1 cellular context compared by ENCODE assay signal in the genomic region with DNA sequence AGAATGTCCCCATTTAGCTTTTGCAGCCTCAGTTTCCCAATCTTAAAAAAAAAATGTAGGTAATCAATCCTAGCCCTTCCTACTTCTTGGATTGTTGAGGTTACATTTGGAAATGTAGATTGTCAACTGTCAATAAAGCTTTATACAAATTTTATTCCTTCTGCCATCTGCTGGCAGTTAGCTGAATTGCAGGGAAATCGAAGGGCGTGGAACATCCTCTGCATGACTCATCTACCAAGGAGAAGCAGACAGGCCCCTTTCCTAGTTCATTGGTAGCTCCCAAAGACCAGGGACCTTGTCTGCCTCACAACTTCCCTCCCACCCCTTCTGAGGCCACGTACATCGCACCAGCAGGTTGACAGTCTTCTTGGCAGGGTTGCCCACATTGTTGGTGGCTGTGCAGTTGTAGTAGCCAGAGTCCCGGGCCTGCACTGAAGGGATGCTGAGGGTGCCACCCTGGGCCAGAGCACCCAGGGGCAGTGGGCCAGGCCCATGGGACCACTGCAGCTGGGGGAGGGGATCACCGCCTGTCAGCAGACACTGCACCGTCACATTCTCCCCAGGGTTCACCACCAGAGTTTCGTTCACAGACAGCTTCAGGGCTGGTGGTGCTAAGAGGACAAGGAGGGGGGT.
TF ChIP-seq lines count a peak whose summit lies in the region.

No MANE protein-coding gene starts in this region.

TF ChIP-seq in K562, 482 proteins besides CTCF, POLR2A, EP300 and RAD21 (continues in another document):
- TF ChIP-seq KLF16 (IDR thresholded peaks at IDR 0.05) = no peak
- TF ChIP-seq RBM14 (IDR thresholded peaks at IDR 0.05; ENCODE audit: borderline replicate concordance, insufficient read depth, low read depth, low read length) = no peak
- TF ChIP-seq ZZZ3 (IDR thresholded peaks at IDR 0.05) = no peak
- no peak for TF ChIP-seq DDX20 (tag; IDR thresholded peaks at IDR 0.05; ENCODE audit: low read depth)
- no peak for TF ChIP-seq ARID1B (IDR thresholded peaks at IDR 0.05)
- TF ChIP-seq MYNN (IDR thresholded peaks at IDR 0.05) = no peak
- TF ChIP-seq MYNN (CRISPR knock-in tag; IDR thresholded peaks at IDR 0.05) = no peak
- TF ChIP-seq ETS1 (conservative IDR thresholded peaks at IDR 0.05; ENCODE audit: control insufficient read depth, low read depth, low read length) = no peak
- TF ChIP-seq ARNT (IDR thresholded peaks at IDR 0.05) = no peak
- no peak for TF ChIP-seq CAMTA2 (CRISPR knock-in tag; conservative IDR thresholded peaks at IDR 0.05)
- peak; percentile 42 for TF ChIP-seq ZNF280A (IDR thresholded peaks at IDR 0.05; ENCODE audit: low read depth, partially characterized antibody)
- no peak for TF ChIP-seq PTRF (tag; IDR thresholded peaks at IDR 0.05)
- no peak for TF ChIP-seq GMEB1 (CRISPR knock-in tag; IDR thresholded peaks at IDR 0.05)
- TF ChIP-seq, protein P1, sequence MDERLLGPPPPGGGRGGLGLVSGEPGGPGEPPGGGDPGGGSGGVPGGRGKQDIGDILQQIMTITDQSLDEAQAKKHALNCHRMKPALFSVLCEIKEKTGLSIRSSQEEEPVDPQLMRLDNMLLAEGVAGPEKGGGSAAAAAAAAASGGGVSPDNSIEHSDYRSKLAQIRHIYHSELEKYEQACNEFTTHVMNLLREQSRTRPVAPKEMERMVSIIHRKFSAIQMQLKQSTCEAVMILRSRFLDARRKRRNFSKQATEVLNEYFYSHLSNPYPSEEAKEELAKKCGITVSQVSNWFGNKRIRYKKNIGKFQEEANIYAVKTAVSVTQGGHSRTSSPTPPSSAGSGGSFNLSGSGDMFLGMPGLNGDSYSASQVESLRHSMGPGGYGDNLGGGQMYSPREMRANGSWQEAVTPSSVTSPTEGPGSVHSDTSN (CRISPR knock-in tag; IDR thresholded peaks at IDR 0.05; ENCODE audit: low read depth) = no peak
- TF ChIP-seq, protein P1 (tag; conservative IDR thresholded peaks at IDR 0.05; ENCODE audit: low read depth) = no peak
- TF ChIP-seq SRSF3 (IDR thresholded peaks at IDR 0.05; ENCODE audit: insufficient read depth, low read length) = no peak
- TF ChIP-seq CEBPZ (IDR thresholded peaks at IDR 0.05; ENCODE audit: borderline replicate concordance, low read depth, low read length) = no peak
- TF ChIP-seq STAT5B (CRISPR knock-in tag; IDR thresholded peaks at IDR 0.05) = no peak
- peak; percentile 92 for TF ChIP-seq CC2D1A (IDR thresholded peaks at IDR 0.05)
- no peak for TF ChIP-seq NCOA4 (IDR thresholded peaks at IDR 0.05; ENCODE audit: partially characterized antibody)
- TF ChIP-seq SOX6 (IDR thresholded peaks at IDR 0.05) = no peak
- no peak for TF ChIP-seq NR2F6 (CRISPR knock-in tag; IDR thresholded peaks at IDR 0.05)
- no peak for TF ChIP-seq TCF3 (CRISPR knock-in tag; IDR thresholded peaks at IDR 0.05)
- TF ChIP-seq, protein P2, sequence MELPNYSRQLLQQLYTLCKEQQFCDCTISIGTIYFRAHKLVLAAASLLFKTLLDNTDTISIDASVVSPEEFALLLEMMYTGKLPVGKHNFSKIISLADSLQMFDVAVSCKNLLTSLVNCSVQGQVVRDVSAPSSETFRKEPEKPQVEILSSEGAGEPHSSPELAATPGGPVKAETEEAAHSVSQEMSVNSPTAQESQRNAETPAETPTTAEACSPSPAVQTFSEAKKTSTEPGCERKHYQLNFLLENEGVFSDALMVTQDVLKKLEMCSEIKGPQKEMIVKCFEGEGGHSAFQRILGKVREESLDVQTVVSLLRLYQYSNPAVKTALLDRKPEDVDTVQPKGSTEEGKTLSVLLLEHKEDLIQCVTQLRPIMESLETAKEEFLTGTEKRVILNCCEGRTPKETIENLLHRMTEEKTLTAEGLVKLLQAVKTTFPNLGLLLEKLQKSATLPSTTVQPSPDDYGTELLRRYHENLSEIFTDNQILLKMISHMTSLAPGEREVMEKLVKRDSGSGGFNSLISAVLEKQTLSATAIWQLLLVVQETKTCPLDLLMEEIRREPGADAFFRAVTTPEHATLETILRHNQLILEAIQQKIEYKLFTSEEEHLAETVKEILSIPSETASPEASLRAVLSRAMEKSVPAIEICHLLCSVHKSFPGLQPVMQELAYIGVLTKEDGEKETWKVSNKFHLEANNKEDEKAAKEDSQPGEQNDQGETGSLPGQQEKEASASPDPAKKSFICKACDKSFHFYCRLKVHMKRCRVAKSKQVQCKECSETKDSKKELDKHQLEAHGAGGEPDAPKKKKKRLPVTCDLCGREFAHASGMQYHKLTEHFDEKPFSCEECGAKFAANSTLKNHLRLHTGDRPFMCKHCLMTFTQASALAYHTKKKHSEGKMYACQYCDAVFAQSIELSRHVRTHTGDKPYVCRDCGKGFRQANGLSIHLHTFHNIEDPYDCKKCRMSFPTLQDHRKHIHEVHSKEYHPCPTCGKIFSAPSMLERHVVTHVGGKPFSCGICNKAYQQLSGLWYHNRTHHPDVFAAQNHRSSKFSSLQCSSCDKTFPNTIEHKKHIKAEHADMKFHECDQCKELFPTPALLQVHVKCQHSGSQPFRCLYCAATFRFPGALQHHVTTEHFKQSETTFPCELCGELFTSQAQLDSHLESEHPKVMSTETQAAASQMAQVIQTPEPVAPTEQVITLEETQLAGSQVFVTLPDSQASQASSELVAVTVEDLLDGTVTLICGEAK (IDR thresholded peaks at IDR 0.05) = peak; percentile 100
- TF ChIP-seq, protein P2 (CRISPR knock-in tag; IDR thresholded peaks at IDR 0.05) = peak; percentile 100
- peak; percentile 28; the same call in 1 of the 2 replicates for TF ChIP-seq L3MBTL2 (IDR thresholded peaks at IDR 0.05)
- TF ChIP-seq, protein P3, sequence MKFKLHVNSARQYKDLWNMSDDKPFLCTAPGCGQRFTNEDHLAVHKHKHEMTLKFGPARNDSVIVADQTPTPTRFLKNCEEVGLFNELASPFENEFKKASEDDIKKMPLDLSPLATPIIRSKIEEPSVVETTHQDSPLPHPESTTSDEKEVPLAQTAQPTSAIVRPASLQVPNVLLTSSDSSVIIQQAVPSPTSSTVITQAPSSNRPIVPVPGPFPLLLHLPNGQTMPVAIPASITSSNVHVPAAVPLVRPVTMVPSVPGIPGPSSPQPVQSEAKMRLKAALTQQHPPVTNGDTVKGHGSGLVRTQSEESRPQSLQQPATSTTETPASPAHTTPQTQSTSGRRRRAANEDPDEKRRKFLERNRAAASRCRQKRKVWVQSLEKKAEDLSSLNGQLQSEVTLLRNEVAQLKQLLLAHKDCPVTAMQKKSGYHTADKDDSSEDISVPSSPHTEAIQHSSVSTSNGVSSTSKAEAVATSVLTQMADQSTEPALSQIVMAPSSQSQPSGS (CRISPR knock-in tag; IDR thresholded peaks at IDR 0.05) = no peak
- no peak for TF ChIP-seq PHF21A (IDR thresholded peaks at IDR 0.05; ENCODE audit: borderline replicate concordance, low read depth)
- no peak for TF ChIP-seq RB1 (IDR thresholded peaks at IDR 0.05; ENCODE audit: low read depth)
- peak; percentile 26; the same call in 1 of the 2 replicates for TF ChIP-seq DIDO1 (tag; IDR thresholded peaks at IDR 0.05; ENCODE audit: low read depth)
- TF ChIP-seq PYGO2 (tag; IDR thresholded peaks at IDR 0.05) = no peak
- TF ChIP-seq CXXC5 (CRISPR knock-in tag; IDR thresholded peaks at IDR 0.05) = 0 out of 2 replicates have a peak, but pooled peaks have one; percentile 11
- TF ChIP-seq NFATC3 (IDR thresholded peaks at IDR 0.05) = 0 out of 2 replicates have a peak, but pooled peaks have one; percentile 38
- TF ChIP-seq C11orf30 (IDR thresholded peaks at IDR 0.05; ENCODE audit: low read depth) = no peak
- TF ChIP-seq, protein P4, sequence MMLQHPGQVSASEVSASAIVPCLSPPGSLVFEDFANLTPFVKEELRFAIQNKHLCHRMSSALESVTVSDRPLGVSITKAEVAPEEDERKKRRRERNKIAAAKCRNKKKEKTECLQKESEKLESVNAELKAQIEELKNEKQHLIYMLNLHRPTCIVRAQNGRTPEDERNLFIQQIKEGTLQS (IDR thresholded peaks at IDR 0.05) = peak; percentile 94
- TF ChIP-seq, protein P4 (CRISPR knock-in tag; conservative IDR thresholded peaks at IDR 0.05) = peak; percentile 91
- no peak for TF ChIP-seq HMG20B (CRISPR knock-in tag; IDR thresholded peaks at IDR 0.05)
- TF ChIP-seq KDM1A (IDR thresholded peaks at IDR 0.05) = no peak
